1 cellular context compared by ENCODE assay signal in genomic region chr17:35731932-35732805, GRCh38.
TF ChIP-seq lines count a peak whose summit lies in the region.

No MANE protein-coding gene starts in this region.

TF ChIP-seq in SK-N-SH, 30 proteins besides CTCF, POLR2A, EP300 and RAD21 (continued from another document):
- TF ChIP-seq REST (IDR thresholded peaks at IDR 0.05; ENCODE audit: low read depth, low read length) (no peak), CHD2 (IDR thresholded peaks at IDR 0.05; ENCODE audit: low read length, partially characterized antibody) (no peak), JUND (IDR thresholded peaks at IDR 0.05) (no peak), TCF12 (IDR thresholded peaks at IDR 0.05) (no peak), ELF1 (IDR thresholded peaks at IDR 0.05) (no peak), FOSL2 (IDR thresholded peaks at IDR 0.05; ENCODE audit: borderline replicate concordance, low read depth) (no peak), MEF2A (IDR thresholded peaks at IDR 0.05; ENCODE audit: borderline replicate concordance, low read depth) (no peak)
